ENCODE assay signal across 10 cellular contexts in the genomic region with DNA sequence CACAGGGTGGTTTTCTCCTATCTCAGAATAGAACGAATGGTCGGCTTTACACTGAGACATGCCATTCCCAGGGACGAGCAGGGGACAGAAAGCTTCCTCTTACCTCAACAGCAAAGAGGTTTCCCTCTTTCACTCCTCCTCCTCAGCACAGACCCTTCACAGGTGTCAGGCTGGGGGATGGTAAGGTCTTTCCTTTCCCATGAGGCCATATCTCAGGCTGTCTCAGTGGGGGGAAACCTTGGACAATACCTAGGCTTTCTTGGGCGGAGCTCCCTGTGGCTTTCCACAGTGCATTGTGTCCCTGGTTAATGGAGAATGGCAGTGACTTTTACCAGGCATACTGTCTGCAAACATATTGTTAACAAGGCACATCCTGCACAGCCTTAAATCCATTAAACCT. TPM values are rescaled to one million over a fixed set of nuclear protein-coding genes. Genes with fewer than 3 reads are reported as not detected.
A peak's percentile ranks its signal among the peaks of the same experiment; 100 is the strongest.
DNase-seq lines count a peak whose midpoint lies in the region; FAIRE-seq and TF ChIP-seq lines count a peak whose summit lies in the region.
"Not testable (repeated sequence)": the region's sequence is repeated elsewhere in the genome, so short reads cannot be mapped to it uniquely, and the experiment has no call there.
"Had no signal": no experiment of that assay in that cellular context is flagged by ENCODE, and none has a peak within 500 bp of the region (broad histone marks: within the 10 kb centered on the region; RNA-seq: fewer than 3 reads in every experiment).

No MANE protein-coding gene starts in this region.

- H3K4me1 ChIP-seq in HUES64 (ENCODE audit: insufficient read depth, low read length); endodermal cell (ENCODE audit: control insufficient read depth, insufficient read depth, low read length); mesendoderm (ENCODE audit: control insufficient read depth, low read depth, low read length); osteoblast (ENCODE audit: insufficient read depth, low read length): not testable (repeated sequence)

- H3K18ac ChIP-seq in mesendoderm (ENCODE audit: low read length): not testable (repeated sequence)

- not testable (repeated sequence) for H3K27me3 ChIP-seq in HUES64 (ENCODE audit: insufficient read depth, low read length); endodermal cell (ENCODE audit: control insufficient read depth, insufficient read depth, low read length, poor library complexity, severe bottlenecking); mesendoderm (ENCODE audit: insufficient read depth, low read length, poor library complexity); osteoblast (ENCODE audit: insufficient read depth, low read length)

- DNase-seq in D721Med (ENCODE audit: insufficient read length, low spot score) (peak; percentile 0), endodermal cell (peak; percentile 73), mesendoderm (peak; percentile 60), osteoblast (ENCODE audit: insufficient read length, low spot score, missing footprints) (peak; percentile 62)

- TF ChIP-seq CTCF in D721Med (IDR thresholded peaks at IDR 0.05; ENCODE audit: insufficient read depth, missing control alignments); VCaP (conservative IDR thresholded peaks at IDR 0.05); endodermal cell (conservative IDR thresholded peaks at IDR 0.05); osteoblast (IDR thresholded peaks at IDR 0.05; ENCODE audit: extremely low read depth, low read depth, low read length): not testable (repeated sequence)

- H3K27ac Mint-ChIP-seq in endodermal cell: peak overlapping the region; percentile 92

- H3K79me2 ChIP-seq in mesendoderm (ENCODE audit: control insufficient read depth, insufficient read depth, low read length): not testable (repeated sequence)
- peaks cover 33% of the 10 kb centered on the region for H3K79me2 ChIP-seq in osteoblast (ENCODE audit: insufficient read depth, low read length)

- not testable (repeated sequence) for FAIRE-seq in D721Med (lab: Jason Lieb, UNC)

- peaks cover 45% of the 10 kb centered on the region for H4K20me1 ChIP-seq in osteoblast (ENCODE audit: insufficient read depth, low read length)

- peaks cover 12% of the 10 kb centered on the region for H3K9me3 Mint-ChIP-seq in endodermal cell

- peak overlapping the region; percentile 64 for H3K56ac ChIP-seq in mesendoderm (ENCODE audit: low read length)

- H3K27me3 Mint-ChIP-seq in endodermal cell (ENCODE audit: insufficient read depth): not testable (repeated sequence)

- H2AK5ac ChIP-seq in mesendoderm (ENCODE audit: low read length): not testable (repeated sequence)

- not testable (repeated sequence) for H3K23ac ChIP-seq in mesendoderm (ENCODE audit: low read length)

- H4K5ac ChIP-seq in mesendoderm (ENCODE audit: low read length): not testable (repeated sequence)

- H3K36me3 Mint-ChIP-seq in endodermal cell (ENCODE audit: low read depth): peaks cover 14% of the 10 kb centered on the region

- not testable (repeated sequence) for H3K9me3 ChIP-seq in HUES64 (ENCODE audit: insufficient read depth, low read depth, low read length); endodermal cell (ENCODE audit: control insufficient read depth, low read length); osteoblast (ENCODE audit: low read depth, low read length)

- not testable (repeated sequence) for H3K4ac ChIP-seq in mesendoderm (ENCODE audit: low read depth, low read length)

- not testable (repeated sequence) for H4K8ac ChIP-seq in mesendoderm (ENCODE audit: low read depth, low read length)

- H3K4me2 ChIP-seq in mesendoderm (ENCODE audit: low read length); osteoblast (ENCODE audit: insufficient read depth, low read length): not testable (repeated sequence)

- H3K4me1 Mint-ChIP-seq in endodermal cell: peaks cover 19% of the 10 kb centered on the region

- not testable (repeated sequence) for H2BK15ac ChIP-seq in mesendoderm (replicated peaks; ENCODE audit: low read depth)

- H3K79me1 ChIP-seq in mesendoderm (ENCODE audit: low read length): not testable (repeated sequence)

- not testable (repeated sequence) for H3K4me3 ChIP-seq in HUES64 (ENCODE audit: low read length); mesendoderm (ENCODE audit: low read length); osteoblast (ENCODE audit: insufficient read depth, low read length)
- peak overlapping the region; percentile 50 for H3K4me3 ChIP-seq in endodermal cell (ENCODE audit: low read length)

- H3K9ac ChIP-seq in HUES64 (ENCODE audit: low read depth, low read length): peak overlapping the region; percentile 26; the same call in 1 of the 2 replicates
- H3K9ac ChIP-seq in endodermal cell (ENCODE audit: extremely low read depth, low read length, poor library complexity, severe bottlenecking): peak overlapping the region; percentile 53
- H3K9ac ChIP-seq in mesendoderm (ENCODE audit: low read length): not testable (repeated sequence)

- peak overlapping the region; percentile 15 for H3K4me3 Mint-ChIP-seq in endodermal cell

- H3K27ac ChIP-seq in HUES64 (ENCODE audit: low read depth, low read length) (peak overlapping the region; percentile 52; the same call in 1 of the 2 replicates), VCaP (peak overlapping the region; percentile 62)
- not testable (repeated sequence) for H3K27ac ChIP-seq in endodermal cell (ENCODE audit: low read depth, low read length); mesendoderm (ENCODE audit: low read depth, low read length); osteoblast (ENCODE audit: low read depth, low read length)

- H2BK5ac ChIP-seq in mesendoderm (ENCODE audit: low read length): not testable (repeated sequence)

- not testable (repeated sequence) for H3K36me3 ChIP-seq in HUES64 (ENCODE audit: insufficient read depth, low read length); endodermal cell (ENCODE audit: control insufficient read depth, insufficient read depth, low read length); mesendoderm (ENCODE audit: control insufficient read depth, insufficient read depth, low read length)
- peaks cover 22% of the 10 kb centered on the region for H3K36me3 ChIP-seq in osteoblast (ENCODE audit: insufficient read depth, low read length)

- 76% methylated on average over 4 of the region's 4 CpGs for WGBS in HUES64
- 70 to 72% methylated on average over 3 to 4 of the region's 4 CpGs for WGBS in endodermal cell (ENCODE audit: insufficient coverage in 1 of 2, insufficient read length in 1 of 2), 2 experiments
- WGBS in mesendoderm (ENCODE audit: extremely low coverage, insufficient coverage, low lambda C conversion rate): no CpG with 5 or more reads among the region's 4 CpGs

- not testable (repeated sequence) for H2AFZ ChIP-seq in osteoblast (ENCODE audit: low read length)

- H2BK120ac ChIP-seq in mesendoderm (ENCODE audit: low read depth, low read length): not testable (repeated sequence)

RNA-seq across cellular contexts. Expression of a gene that starts 16.4 kb away (rescaled TPM):
- polyA plus RNA-seq in HUES64 (2013, experiment 1 of 2): 6.4 TPM
- 8.0 TPM for polyA plus RNA-seq in HUES64 (2013, experiment 2 of 2)
- 10 to 100 TPM; 20.5 to 33.6 TPM for total RNA-seq in endodermal cell
- polyA plus RNA-seq in endodermal cell (2013, experiment 1 of 2): 16.4 TPM
- 17.2 TPM for polyA plus RNA-seq in endodermal cell (2013, experiment 2 of 2)
- 5.1 TPM for polyA plus RNA-seq in mesendoderm (2013, experiment 1 of 2)
- polyA plus RNA-seq in mesendoderm (2013, experiment 2 of 2): 5.3 TPM
- 48.3 and 56.5 TPM in 2 replicates for total RNA-seq in osteoblast

RNA-seq across cellular contexts. Expression of a gene that starts 35.9 kb away (rescaled TPM):
- 4.7 TPM for polyA plus RNA-seq in HUES64 (2013, experiment 1 of 2)
- 3.9 TPM for polyA plus RNA-seq in HUES64 (2013, experiment 2 of 2)
- total RNA-seq in endodermal cell: 1 to 10 TPM; 5.0 to 8.4 TPM
- 2.5 TPM for polyA plus RNA-seq in endodermal cell (2013, experiment 1 of 2)
- polyA plus RNA-seq in endodermal cell (2013, experiment 2 of 2): 3.9 TPM
- polyA plus RNA-seq in mesendoderm (2013, experiment 1 of 2): 2.0 TPM
- polyA plus RNA-seq in mesendoderm (2013, experiment 2 of 2): 1.9 TPM
- not detected in 2 replicates for total RNA-seq in osteoblast
- total RNA-seq: CD4-positive, CD25-positive, alpha-beta regulatory T cell; CD8-positive, alpha-beta T cell; GM23248; HFFc6 had no signal
- polyA plus RNA-seq: CD4-positive, CD25-positive, alpha-beta regulatory T cell; GM23248 had no signal

RNA-seq across cellular contexts. Expression of a gene that starts 41.0 kb away (rescaled TPM):
- polyA plus RNA-seq in HUES64 (2013, experiment 1 of 2): 20.7 TPM
- 22.1 TPM for polyA plus RNA-seq in HUES64 (2013, experiment 2 of 2)
- total RNA-seq in endodermal cell (10 to 100 TPM; 30.5 to 32.0 TPM), osteoblast (1.5 and 1.8 TPM in 2 replicates)
- polyA plus RNA-seq in endodermal cell (2013, experiment 1 of 2): 26.0 TPM
- polyA plus RNA-seq in endodermal cell (2013, experiment 2 of 2): 23.2 TPM
- polyA plus RNA-seq in mesendoderm (2013, experiment 1 of 2): 19.8 TPM
- polyA plus RNA-seq in mesendoderm (2013, experiment 2 of 2): 19.1 TPM

RNA-seq across cellular contexts. Expression of a gene that starts 45.1 kb away (rescaled TPM):
- polyA plus RNA-seq in HUES64 (2013, experiment 1 of 2): 9.0 TPM
- polyA plus RNA-seq in HUES64 (2013, experiment 2 of 2): 12.6 TPM
- total RNA-seq in endodermal cell (10 to 100 TPM; 30.9 to 35.5 TPM), osteoblast (38.7 and 43.6 TPM in 2 replicates)
- 17.2 TPM for polyA plus RNA-seq in endodermal cell (2013, experiment 1 of 2)
- 16.3 TPM for polyA plus RNA-seq in endodermal cell (2013, experiment 2 of 2)
- polyA plus RNA-seq in mesendoderm (2013, experiment 1 of 2): 10.1 TPM
- 11.1 TPM for polyA plus RNA-seq in mesendoderm (2013, experiment 2 of 2)

RNA-seq across cellular contexts. Expression of a gene that starts 52.1 kb away (rescaled TPM):
- polyA plus RNA-seq in HUES64 (2013, experiment 1 of 2): 51.6 TPM
- 47.0 TPM for polyA plus RNA-seq in HUES64 (2013, experiment 2 of 2)
- total RNA-seq in endodermal cell (100 to 1,000 TPM in 1 of 2 donors, 10 to 100 TPM in 1; 88.5 to 101 TPM), osteoblast (1.4 and 2.1 TPM in 2 replicates)
- polyA plus RNA-seq in endodermal cell (2013, experiment 1 of 2): 42.5 TPM
- polyA plus RNA-seq in endodermal cell (2013, experiment 2 of 2): 36.6 TPM
- 104 TPM for polyA plus RNA-seq in mesendoderm (2013, experiment 1 of 2)
- 100 TPM for polyA plus RNA-seq in mesendoderm (2013, experiment 2 of 2)

Comparison
In these comparisons a context has a peak if more than half of its experiments do, and no peak if none do; other contexts are left out.
1. DNase-seq: peak in every context shown above with its lines; median percentile 73 in endodermal cell; 62 in osteoblast; 60 in mesendoderm; 0 in D721Med.
2. RNA of a gene that starts 41.0 kb away (total RNA-seq): 30.5 to 32.0 TPM in endodermal cell; 1.5 to 1.8 TPM in osteoblast; every median in the first group is over 10 times any median in the second.